Comparison of ENCODE assay signal across 9 cellular contexts in the genomic region with DNA sequence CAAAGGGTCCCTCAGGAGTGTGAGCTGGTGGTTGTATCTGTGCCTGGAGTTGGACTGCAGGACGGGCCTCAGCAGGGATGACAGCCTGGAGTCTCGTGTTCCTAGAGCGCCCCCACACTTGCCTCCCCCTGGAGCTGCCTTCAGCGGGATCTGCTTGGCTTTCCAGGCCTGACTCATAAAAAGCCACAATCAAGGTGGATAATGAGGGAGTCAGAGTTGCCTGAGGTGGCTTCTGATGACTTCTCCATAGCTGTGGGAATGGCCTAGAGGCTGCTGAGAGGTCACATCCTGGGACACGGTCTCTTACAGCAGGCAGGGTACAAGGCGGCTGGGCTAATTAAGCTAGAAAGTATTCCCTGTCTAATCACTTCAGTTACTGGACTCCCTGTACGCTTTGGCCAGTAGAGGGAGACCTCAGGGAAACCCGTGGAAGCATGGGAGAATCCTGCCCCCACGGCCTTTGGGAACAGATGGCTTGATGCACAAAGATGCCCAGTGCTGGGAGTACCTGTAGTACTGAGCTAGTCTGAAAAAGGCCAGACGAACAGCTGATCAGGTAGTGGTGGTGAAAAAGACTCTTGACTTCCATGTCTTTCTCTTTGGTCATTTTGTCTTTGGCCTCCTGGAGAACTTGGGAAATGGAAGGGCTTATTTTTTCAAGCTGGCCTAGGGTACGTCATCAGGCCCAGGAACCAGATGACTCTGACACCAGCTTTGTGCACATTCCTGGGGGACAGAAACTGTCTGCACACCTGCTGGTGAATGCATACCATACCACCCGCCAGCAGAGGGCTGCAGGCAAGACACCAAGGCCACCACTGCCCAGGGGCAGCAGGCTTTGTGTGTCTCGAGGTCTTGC. TPM values are rescaled to one million over a fixed set of nuclear protein-coding genes. Genes with fewer than 3 reads are reported as not detected.
DNase-seq lines count a peak whose midpoint lies in the region; ATAC-seq and TF ChIP-seq lines count a peak whose summit lies in the region.
"Had no signal": no experiment of that assay in that cellular context is flagged by ENCODE, and none has a peak within 500 bp of the region (broad histone marks: within the 10 kb centered on the region; RNA-seq: fewer than 3 reads in every experiment).

No MANE protein-coding gene starts in this region.

- no peaks in the 10 kb centered on the region for H3K9me3 ChIP-seq in GM23248 (ENCODE audit: low read depth)
- no peaks in the 10 kb centered on the region for H3K9me3 ChIP-seq in PC-9 (ENCODE audit: insufficient read depth, low read depth)
- H3K9me3 ChIP-seq: upper lobe of left lung had no signal

- DNase-seq in DMS53 treated with DMSO at 0.1 percent for 48 hours (lab: John Stamatoyannopoulos, UW; ENCODE audit: unreplicated experiment) = peak; percentile 26
- peak; percentile 51 for DNase-seq in GM23248
- DNase-seq in PC-9 = peak; percentile 47 to 54
- peak; percentile 57 to 59 for DNase-seq in erythroblast (lab: John Stamatoyannopoulos, UW)
- DNase-seq in sciatic nerve (ENCODE audit: low spot score) = no peak

- POLR2A ChIA-PET in PC-9 (lab: Charles Lee; ENCODE audit: unreplicated experiment) = no interaction called here

- H3K79me2 ChIP-seq in GM23248 (ENCODE audit: insufficient read depth) (no peaks in the 10 kb centered on the region), PC-9 (ENCODE audit: low read depth) (no peaks in the 10 kb centered on the region)

- no peaks in the 10 kb centered on the region for H3K4me1 ChIP-seq in GM23248 (ENCODE audit: insufficient read depth)
- H3K4me1 ChIP-seq in PC-9 (replicated peaks; ENCODE audit: insufficient read depth) = no peaks in the 10 kb centered on the region
- H3K4me1 ChIP-seq: upper lobe of left lung had no signal

- WGBS in GM23248 (ENCODE audit: low coverage in 1 of 2, low lambda C conversion rate in 2 of 2, missing lambda C conversion rate in 2 of 2), 2 experiments = 61 to 66% methylated on average over 13 of the region's 13 CpGs

- TF ChIP-seq CTCF in PC-9 (conservative IDR thresholded peaks at IDR 0.05) = peak; percentile 75

- H3K27me3 ChIP-seq in GM23248 (replicated peaks; ENCODE audit: insufficient read depth) (no peaks in the 10 kb centered on the region; the same call in 1 of the 2 replicates), PC-9 (ENCODE audit: insufficient read depth, low read depth) (no peaks in the 10 kb centered on the region)
- H3K27me3 ChIP-seq: upper lobe of left lung had no signal

- CTCF ChIA-PET in PC-9 (lab: Charles Lee) = interaction anchor here (0.6 to 1.0 kb wide), 7 partner anchors 72 to 1678 kb away, joined by 3 to 6 read pairs (median 3); no protein-coding TSS in a partner anchor

- H3K36me3 ChIP-seq in GM23248 (ENCODE audit: low read depth) (no peaks in the 10 kb centered on the region), PC-9 (ENCODE audit: low read depth) (no peaks in the 10 kb centered on the region)
- H3K36me3 ChIP-seq: upper lobe of left lung had no signal

- TF ChIP-seq POLR2A in erythroblast (IDR thresholded peaks at IDR 0.05; ENCODE audit: low read length) = no peak

- no peak overlapping the region for H3K4me3 ChIP-seq in GM23248
- H3K4me3 ChIP-seq in PC-9 = no peak overlapping the region
- H3K4me3 ChIP-seq: upper lobe of left lung had no signal

- intact Hi-C loops in PC-9 (cut with micrococcal nuclease; ENCODE audit: unreplicated experiment) (loop anchor here (5.0 kb wide), 2 partner anchors 134 to 219 kb away; no protein-coding TSS in a partner anchor), sciatic nerve (cut with DNase I) (no loop called here)

- H3K9ac ChIP-seq in GM23248 = no peak overlapping the region

- H3K4me2 ChIP-seq in GM23248 (ENCODE audit: unreplicated experiment) = no peak overlapping the region
- no peak overlapping the region for H3K4me2 ChIP-seq in PC-9

- no TSS peak for BruUV-seq in PC-9 (replicated peaks; lab: Mats Ljungman, UMichigan)

- H3K9me2 ChIP-seq in GM23248 (ENCODE audit: insufficient read depth) (no peaks in the 10 kb centered on the region), PC-9 (ENCODE audit: insufficient read depth) (no peaks in the 10 kb centered on the region)

- H3K27ac ChIP-seq in GM23248 (no peak overlapping the region), PC-9 (no peak overlapping the region)
- H3K27ac ChIP-seq: upper lobe of left lung had no signal

- H2AFZ ChIP-seq in GM23248 (no peak overlapping the region), PC-9 (no peak overlapping the region)

- peak; percentile 32 for ATAC-seq in sciatic nerve
- no peak for ATAC-seq in HG03039 (IDR thresholded peaks at IDR 0.05; ENCODE audit: unreplicated experiment)
- no peak for ATAC-seq in HG03095 (IDR thresholded peaks at IDR 0.05; ENCODE audit: unreplicated experiment)
- ATAC-seq in GM18861 (IDR thresholded peaks at IDR 0.05; ENCODE audit: unreplicated experiment) = no peak

- H3F3A ChIP-seq in GM23248 (ENCODE audit: insufficient read depth) = no peaks in the 10 kb centered on the region
- no peaks in the 10 kb centered on the region; the same call in 1 of the 2 replicates for H3F3A ChIP-seq in PC-9 (ENCODE audit: insufficient read depth, low read depth)

- H4K20me1 ChIP-seq in GM23248 (ENCODE audit: insufficient read depth) = no peaks in the 10 kb centered on the region
- H4K20me1 ChIP-seq in PC-9 (ENCODE audit: insufficient read depth) = no peaks in the 10 kb centered on the region

- in situ Hi-C loops in GM23248 (cut with MboI) = no loop called here

RNA-seq across cellular contexts. Expression of gene FRRS1L, which starts 16.1 kb away (rescaled TPM):
- total RNA-seq in GM23248 (2014; rRNA removed; shearing (Covaris generic)) = under 0.01 TPM in 1 of 2 replicates, not detected in the other
- polyA plus RNA-seq in GM23248 (2016; fragmentation: Nextera tagmentation; extraction: Ambion mirVana) = 0.20 TPM in 1 of 2 replicates, not detected in the other
- total RNA-seq in PC-9 (2021) (not detected in 2 replicates), sciatic nerve (12.8 TPM)

Comparison
In these comparisons a context has a peak if more than half of its experiments do, and no peak if none do; other contexts are left out.
1. RNA of gene FRRS1L, which starts 16.1 kb away (total RNA-seq): 12.8 TPM in sciatic nerve (single experiment); not detected in PC-9 and under 0.01 TPM in GM23248; every median in the first group is over 10 times any median in the second.